In the genomic region with DNA sequence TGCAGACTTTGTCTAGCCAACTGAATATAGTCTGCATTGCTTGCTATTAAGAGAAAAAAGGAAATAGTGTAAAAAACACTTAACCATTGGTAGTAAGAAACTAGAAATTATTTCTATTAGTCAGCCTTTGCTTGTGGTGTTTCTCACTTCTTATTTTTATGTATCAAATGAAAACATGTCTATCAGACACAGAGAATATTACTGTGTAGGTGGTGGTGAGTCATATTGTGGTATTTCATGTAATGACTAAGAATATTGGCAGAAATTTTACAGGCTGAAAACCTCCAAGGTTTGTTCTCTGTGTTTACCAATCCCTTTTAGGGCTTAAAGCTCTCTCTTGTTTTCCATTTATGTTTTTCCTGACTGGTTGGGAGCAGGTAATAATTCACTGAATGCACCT, we compare ENCODE assay signal across 8 cellular contexts.
DNase-seq lines count a peak whose midpoint lies in the region; ATAC-seq lines count a peak whose summit lies in the region.

No MANE protein-coding gene starts in this region.

- H3K4me1 ChIP-seq in endocrine pancreas (ENCODE audit: control insufficient read depth, insufficient read depth, low read length) = peaks cover 19% of the 10 kb centered on the region

- no peaks in the 10 kb centered on the region for H3K9me3 ChIP-seq in endocrine pancreas (ENCODE audit: control insufficient read depth, low read length)

- H3K27me3 ChIP-seq in endocrine pancreas (ENCODE audit: control insufficient read depth, insufficient read depth, low read length) = no peaks in the 10 kb centered on the region

- no peak overlapping the region for H3K9ac ChIP-seq in endocrine pancreas (ENCODE audit: control insufficient read depth, insufficient read depth, low read length)

- DNase-seq in NOMO-1 treated with DMSO at 0.1 percent for 48 hours (lab: John Stamatoyannopoulos, UW; ENCODE audit: unreplicated experiment) = peak; percentile 57
- DNase-seq in NOMO-1 treated with dmso at 0.1 percent for 144 hours (lab: John Stamatoyannopoulos, UW; ENCODE audit: unreplicated experiment) = no peak
- peak; percentile 33 for DNase-seq in NCI-H460 (ENCODE audit: extremely low read depth, low read depth)
- peak; percentile 78 for DNase-seq in skeletal muscle cell (ENCODE audit: low read depth)
- DNase-seq in activated gamma-delta T cell (lab: John Stamatoyannopoulos, UW) = no peak
- DNase-seq in posterior cingulate gyrus = no peak

- H3K36me3 ChIP-seq in endocrine pancreas (ENCODE audit: control insufficient read depth, insufficient read depth, low read length) = no peaks in the 10 kb centered on the region

- peak; percentile 79 for ATAC-seq in HG02763 (IDR thresholded peaks at IDR 0.05; ENCODE audit: unreplicated experiment)

- H3K4me3 ChIP-seq in endocrine pancreas (ENCODE audit: control insufficient read depth, insufficient read depth, low read length) (peak overlapping the region; percentile 38), skeletal muscle cell (ENCODE audit: low read depth, low read length) (no peak overlapping the region)

- intact Hi-C loops in posterior cingulate gyrus (cut with DNase I) = no loop called here

Comparison
In these comparisons a context has a peak if more than half of its experiments do, and no peak if none do; other contexts are left out.
1. DNase-seq: peak in NOMO-1 treated with DMSO at 0.1 percent for 48 hours (single experiment), NCI-H460 (single experiment) and skeletal muscle cell (single experiment); none in NOMO-1 treated with dmso at 0.1 percent for 144 hours (single experiment), activated gamma-delta T cell (single experiment) and posterior cingulate gyrus (0 of 10).